Comparison of ENCODE assay signal across 1 cellular context in genomic region chr11:69048718-69049489, GRCh38.
A peak's percentile ranks its signal among the peaks of the same experiment; 100 is the strongest.
TF ChIP-seq lines count a peak whose summit lies in the region.

TSS of gene TPCN2 (plus strand) at chr11:69048932. CDS start at chr11:69048998, 66 bp downstream.

TF ChIP-seq in K562, 482 proteins besides CTCF, POLR2A, EP300 and RAD21 (continued from another document and continues in another):
- TF ChIP-seq MGA (IDR thresholded peaks at IDR 0.05) (no peak), ZNF583 (CRISPR knock-in tag; IDR thresholded peaks at IDR 0.05) (no peak), BCOR (IDR thresholded peaks at IDR 0.05) (no peak), NR2C2 (CRISPR knock-in tag; IDR thresholded peaks at IDR 0.05) (no peak), NR2C2 (tag; IDR thresholded peaks at IDR 0.05) (no peak; the same call in 1 of the 2 replicates), CTCFL (IDR thresholded peaks at IDR 0.05; ENCODE audit: borderline replicate concordance, insufficient read depth, low read depth, low read length, poor library complexity, severe bottlenecking) (no peak), KLF10 (CRISPR knock-in tag; IDR thresholded peaks at IDR 0.05) (no peak), HDAC2 (IDR thresholded peaks at IDR 0.05) (no peak), RBFOX2 (IDR thresholded peaks at IDR 0.05; ENCODE audit: low read depth, low read length) (peak; percentile 76), TRIM28 (IDR thresholded peaks at IDR 0.05) (no peak), MAFF (IDR thresholded peaks at IDR 0.05; ENCODE audit: low read length) (no peak), GATA2 (CRISPR knock-in tag; IDR thresholded peaks at IDR 0.05) (no peak), HIVEP1 (CRISPR knock-in tag; IDR thresholded peaks at IDR 0.05) (no peak), IFI16 (CRISPR knock-in tag; IDR thresholded peaks at IDR 0.05) (no peak), NELFE (IDR thresholded peaks at IDR 0.05; ENCODE audit: insufficient read depth, insufficient read length) (no peak), CUX1 (CRISPR knock-in tag; IDR thresholded peaks at IDR 0.05) (no peak), ELF1 (tag; IDR thresholded peaks at IDR 0.05) (no peak), ZNF12 (CRISPR knock-in tag; IDR thresholded peaks at IDR 0.05) (no peak), HMG20A (CRISPR knock-in tag; conservative IDR thresholded peaks at IDR 0.05) (no peak), GATAD2B (IDR thresholded peaks at IDR 0.05; ENCODE audit: borderline replicate concordance) (no peak), ARHGAP35 (IDR thresholded peaks at IDR 0.05; ENCODE audit: partially characterized antibody) (no peak), SIRT6 (IDR thresholded peaks at IDR 0.05; ENCODE audit: low read depth, low read length) (no peak), ZBTB43 (CRISPR knock-in tag; IDR thresholded peaks at IDR 0.05) (no peak; the same call in 1 of the 2 replicates), U2AF2 (optimal IDR thresholded peaks at IDR 0.05; ENCODE audit: low read depth, low read length) (no peak), TEAD2 (tag; IDR thresholded peaks at IDR 0.05) (no peak), NFIC (IDR thresholded peaks at IDR 0.05) (no peak), ZNF778 (CRISPR knock-in tag; IDR thresholded peaks at IDR 0.05) (no peak), TFAP4 (CRISPR knock-in tag; IDR thresholded peaks at IDR 0.05; ENCODE audit: borderline replicate concordance) (no peak; the same call in 1 of the 2 replicates), MAX (CRISPR knock-in tag; IDR thresholded peaks at IDR 0.05) (peak; percentile 51; the same call in 1 of the 2 replicates), HDAC8 (tag; IDR thresholded peaks at IDR 0.05) (no peak), ATF3 (IDR thresholded peaks at IDR 0.05) (no peak), ATF3 (CRISPR knock-in tag; conservative IDR thresholded peaks at IDR 0.05) (no peak), ZZZ3 (IDR thresholded peaks at IDR 0.05) (no peak), GTF2A2 (tag; IDR thresholded peaks at IDR 0.05) (no peak), SFPQ (IDR thresholded peaks at IDR 0.05; ENCODE audit: low read depth, low read length) (no peak), JUN (IDR thresholded peaks at IDR 0.05; ENCODE audit: borderline replicate concordance, low read depth, low read length) (no peak), JUN (CRISPR knock-in tag; IDR thresholded peaks at IDR 0.05; ENCODE audit: borderline replicate concordance) (no peak), ZC3H8 (IDR thresholded peaks at IDR 0.05) (no peak), NR3C1 (CRISPR knock-in tag; IDR thresholded peaks at IDR 0.05) (0 out of 2 replicates have a peak, but pooled peaks have one; percentile 71), MTA2 (IDR thresholded peaks at IDR 0.05; ENCODE audit: low read depth) (no peak)
